1 cellular context compared by ENCODE assay signal in genomic region chr14:94292872-94293577, GRCh38.
TF ChIP-seq lines count a peak whose summit lies in the region.

Gene SERPINA10 (minus strand): TSS chr14:94293268. CDS start chr14:94290593, 2,675 bp downstream.

TF ChIP-seq in HepG2, 621 proteins besides CTCF, POLR2A, EP300 and RAD21 (continued from another document and continues in another):
- TF ChIP-seq USF2 (IDR thresholded peaks at IDR 0.05; ENCODE audit: low read depth, low read length): 0 out of 2 replicates have a peak, but pooled peaks have one; percentile 16
- TF ChIP-seq USF2 (CRISPR knock-in tag; IDR thresholded peaks at IDR 0.05; ENCODE audit: borderline replicate concordance): no peak
- peak; percentile 84 for TF ChIP-seq CREM (IDR thresholded peaks at IDR 0.05)
- TF ChIP-seq CREM (CRISPR knock-in tag; IDR thresholded peaks at IDR 0.05): no peak
- peak; percentile 89 for TF ChIP-seq MED13 (CRISPR knock-in tag; IDR thresholded peaks at IDR 0.05)
- TF ChIP-seq ZNF605 (CRISPR knock-in tag; IDR thresholded peaks at IDR 0.05): peak; percentile 82
- TF ChIP-seq HMGXB3 (CRISPR knock-in tag; IDR thresholded peaks at IDR 0.05; ENCODE audit: borderline replicate concordance): peak; percentile 80; the same call in 1 of the 2 replicates
- peak; percentile 56; the same call in 1 of the 2 replicates for TF ChIP-seq ZNF12 (CRISPR knock-in tag; IDR thresholded peaks at IDR 0.05)
- no peak for TF ChIP-seq ZNF446 (CRISPR knock-in tag; IDR thresholded peaks at IDR 0.05)
- TF ChIP-seq CREB1 (IDR thresholded peaks at IDR 0.05): no peak
- peak; percentile 75 for TF ChIP-seq CREB1 (CRISPR knock-in tag; IDR thresholded peaks at IDR 0.05)
- 0 out of 2 replicates have a peak, but pooled peaks have one; percentile 32 for TF ChIP-seq ZNF414 (CRISPR knock-in tag; IDR thresholded peaks at IDR 0.05)
- 0 out of 2 replicates have a peak, but pooled peaks have one; percentile 49 for TF ChIP-seq ZNF275 (CRISPR knock-in tag; IDR thresholded peaks at IDR 0.05; ENCODE audit: borderline replicate concordance)
- TF ChIP-seq MEIS1 (CRISPR knock-in tag; IDR thresholded peaks at IDR 0.05; ENCODE audit: borderline replicate concordance): peak; percentile 24; the same call in 1 of the 2 replicates
- peak; percentile 52; the same call in 1 of the 2 replicates for TF ChIP-seq ZMYM3 (CRISPR knock-in tag; IDR thresholded peaks at IDR 0.05)
- 0 out of 4 replicates have a peak, but pooled peaks of 1 of the 2 experiments have one; percentile 27 for TF ChIP-seq NR2F1 (CRISPR knock-in tag; IDR thresholded peaks at IDR 0.05)
- no peak for TF ChIP-seq MTF1 (CRISPR knock-in tag; IDR thresholded peaks at IDR 0.05)
- no peak for TF ChIP-seq SNAI1 (CRISPR knock-in tag; IDR thresholded peaks at IDR 0.05; ENCODE audit: borderline replicate concordance)
- TF ChIP-seq DMTF1 (CRISPR knock-in tag; IDR thresholded peaks at IDR 0.05): 0 out of 2 replicates have a peak, but pooled peaks have one; percentile 81
- peak; percentile 92 for TF ChIP-seq MED1 (CRISPR knock-in tag; IDR thresholded peaks at IDR 0.05)
- peak; percentile 28; the same call in 1 of the 2 replicates for TF ChIP-seq ZHX1 (CRISPR knock-in tag; IDR thresholded peaks at IDR 0.05; ENCODE audit: low read depth)
- TF ChIP-seq ZNF574 (CRISPR knock-in tag; IDR thresholded peaks at IDR 0.05): peak; percentile 76
- TF ChIP-seq HINFP (CRISPR knock-in tag; IDR thresholded peaks at IDR 0.05; ENCODE audit: low read depth): peak; percentile 85; the same call in 1 of the 2 replicates
- TF ChIP-seq LCORL (IDR thresholded peaks at IDR 0.05): no peak
- TF ChIP-seq LCORL (CRISPR knock-in tag; IDR thresholded peaks at IDR 0.05): peak; percentile 90
- TF ChIP-seq ZFP36 (IDR thresholded peaks at IDR 0.05; ENCODE audit: borderline replicate concordance, low read depth, low read length, partially characterized antibody): no peak
- TF ChIP-seq PAWR (CRISPR knock-in tag; IDR thresholded peaks at IDR 0.05; ENCODE audit: borderline replicate concordance): 0 out of 2 replicates have a peak, but pooled peaks have one; percentile 12
- TF ChIP-seq ZSCAN22 (CRISPR knock-in tag; IDR thresholded peaks at IDR 0.05): peak; percentile 15; the same call in 1 of the 2 replicates
- no peak for TF ChIP-seq TP53 (CRISPR knock-in tag; conservative IDR thresholded peaks at IDR 0.05)
- TF ChIP-seq SOX13 (IDR thresholded peaks at IDR 0.05): no peak
- peak in 1 of 2 experiments; percentile 78; a peak in 2 of 4 replicates for TF ChIP-seq SOX13 (CRISPR knock-in tag; conservative IDR thresholded peaks at IDR 0.05 in 1 of 2, IDR thresholded peaks at IDR 0.05 in 1 of 2)
- 0 out of 2 replicates have a peak, but pooled peaks have one; percentile 26 for TF ChIP-seq ZBTB25 (CRISPR knock-in tag; IDR thresholded peaks at IDR 0.05)
- TF ChIP-seq ZNF274 (CRISPR knock-in tag; IDR thresholded peaks at IDR 0.05): no peak
- 0 out of 2 replicates have a peak, but pooled peaks have one; percentile 81 for TF ChIP-seq ZNF83 (CRISPR knock-in tag; IDR thresholded peaks at IDR 0.05; ENCODE audit: borderline replicate concordance)
- 0 out of 2 replicates have a peak, but pooled peaks have one; percentile 48 for TF ChIP-seq MTA1 (CRISPR knock-in tag; IDR thresholded peaks at IDR 0.05; ENCODE audit: borderline replicate concordance)
